Comparison of ENCODE assay signal across 32 cellular contexts in genomic region chr4:144178414-144178813, GRCh38. TPM values are rescaled to one million over a fixed set of nuclear protein-coding genes. Genes with fewer than 3 reads are reported as not detected.
DNase-seq lines count a peak whose midpoint lies in the region; ATAC-seq, FAIRE-seq and TF ChIP-seq lines count a peak whose summit lies in the region.
"Had no signal": no experiment of that assay in that cellular context is flagged by ENCODE, and none has a peak within 500 bp of the region (broad histone marks: within the 10 kb centered on the region; RNA-seq: fewer than 3 reads in every experiment).

No MANE protein-coding gene starts in this region.

- H3F3A ChIP-seq in neural progenitor cell (ENCODE audit: low read depth), result no peaks in the 10 kb centered on the region

- H2AK5ac ChIP-seq in H9 (ENCODE audit: insufficient read length, low read length), result no peak overlapping the region

- no peak overlapping the region for H3K56ac ChIP-seq in H9 (ENCODE audit: insufficient read length, low read depth, low read length)

- no peak for TF ChIP-seq CTCF in H9 (conservative IDR thresholded peaks at IDR 0.05)
- TF ChIP-seq CTCF in astrocyte (IDR thresholded peaks at IDR 0.05; ENCODE audit: insufficient read depth, low read depth, low read length), result no peak
- TF ChIP-seq CTCF in neural progenitor cell (IDR thresholded peaks at IDR 0.05), result no peak
- no peak for TF ChIP-seq CTCF in suprapubic skin (IDR thresholded peaks at IDR 0.05)

- no CpG with 5 or more reads among the region's 2 CpGs for WGBS in H9 (ENCODE audit: extremely low coverage, insufficient read length, low lambda C conversion rate)
- WGBS in suprapubic skin, result 60% methylated on average over 2 of the region's 2 CpGs

- no peak overlapping the region for H2BK20ac ChIP-seq in H9 (ENCODE audit: low read depth, low read length, poor library complexity, severe bottlenecking)

- no peak for TF ChIP-seq EP300 in suprapubic skin (IDR thresholded peaks at IDR 0.05)

- no peak for ATAC-seq in natural killer cell treated with Interleukin-12 subunit alpha and Interleukin-12 subunit beta and Interleukin-15 and Interleukin-18, amount 100 ng/mL, for 72 hours
- ATAC-seq: heart left ventricle; left cardiac atrium; naive thymus-derived CD4-positive, alpha-beta T cell had no signal

- H2BK15ac ChIP-seq in H9 (ENCODE audit: low read depth, low read length), result no peak overlapping the region

- no peaks in the 10 kb centered on the region for H3K27me3 ChIP-seq in H9 (ENCODE audit: insufficient read depth, low read length)
- no peaks in the 10 kb centered on the region for H3K27me3 ChIP-seq in astrocyte (ENCODE audit: insufficient read depth, low read length)
- H3K27me3 ChIP-seq in neural progenitor cell, result no peaks in the 10 kb centered on the region
- no peaks in the 10 kb centered on the region for H3K27me3 ChIP-seq in suprapubic skin
- H3K27me3 ChIP-seq: heart left ventricle, MG63 had no signal

- H3K79me2 ChIP-seq in H9 (ENCODE audit: insufficient read depth, low read length), result no peaks in the 10 kb centered on the region
- no peaks in the 10 kb centered on the region for H3K79me2 ChIP-seq in astrocyte (ENCODE audit: insufficient read depth, low read length)
- no peaks in the 10 kb centered on the region for H3K79me2 ChIP-seq in neural progenitor cell (ENCODE audit: low read depth)

- H3K9me3 ChIP-seq in H9 (ENCODE audit: control insufficient read depth, low read depth, low read length) (no peaks in the 10 kb centered on the region), astrocyte (ENCODE audit: insufficient read depth, low read depth, low read length) (no peaks in the 10 kb centered on the region), neural progenitor cell (ENCODE audit: low read depth) (no peaks in the 10 kb centered on the region), suprapubic skin (no peaks in the 10 kb centered on the region)
- H3K9me3 ChIP-seq: HAP-1, heart left ventricle, MG63 had no signal

- H3K36me3 Mint-ChIP-seq in H9 (ENCODE audit: insufficient read depth in 1 of 3, low read depth in 3 of 3) (no peaks in the 10 kb centered on the region), astrocyte (ENCODE audit: low read depth, unreplicated experiment) (no peaks in the 10 kb centered on the region), neural progenitor cell (no peaks in the 10 kb centered on the region)
- no peaks in the 10 kb centered on the region for H3K36me3 Mint-ChIP-seq in natural killer cell treated with Interleukin-12 subunit alpha and Interleukin-12 subunit beta and Interleukin-15 and Interleukin-18, amount 100 ng/mL, for 72 hours
- H3K36me3 Mint-ChIP-seq: activated naive CD8-positive, alpha-beta T cell; memory B cell; naive thymus-derived CD4-positive, alpha-beta T cell had no signal

- no peaks in the 10 kb centered on the region for H3K23me2 ChIP-seq in H9 (ENCODE audit: insufficient read length, low read depth, low read length, poor library complexity, severe bottlenecking)

- H3K4me2 ChIP-seq in H9 (ENCODE audit: insufficient read depth, insufficient read length, low read length), result no peak overlapping the region
- peak overlapping the region; percentile 3 for H3K4me2 ChIP-seq in astrocyte (ENCODE audit: low read length)
- no peak overlapping the region for H3K4me2 ChIP-seq in neural progenitor cell

- H3K9ac ChIP-seq in H9 (ENCODE audit: extremely low read depth, insufficient read length, low read length), result no peak overlapping the region
- no peak overlapping the region for H3K9ac ChIP-seq in astrocyte (ENCODE audit: low read length)
- no peak overlapping the region for H3K9ac ChIP-seq in neural progenitor cell

- H3K4me1 Mint-ChIP-seq in H9 (peaks cover 13% of the 10 kb centered on the region in 2 experiments), astrocyte (ENCODE audit: low read depth, unreplicated experiment) (peaks cover 31% of the 10 kb centered on the region), neural progenitor cell (peaks cover 9% of the 10 kb centered on the region)
- peaks cover 4 to 6% of the 10 kb centered on the region in 2 donors for H3K4me1 Mint-ChIP-seq in natural killer cell treated with Interleukin-12 subunit alpha and Interleukin-12 subunit beta and Interleukin-15 and Interleukin-18, amount 100 ng/mL, for 72 hours (ENCODE audit: low read depth in 2 of 2)

- no peak for FAIRE-seq in astrocyte (lab: Jason Lieb, UNC)
- FAIRE-seq: colon, HTR-8/SVneo, small intestine had no signal

- H2AFZ ChIP-seq in H9 (ENCODE audit: low read length), result no peak overlapping the region
- H2AFZ ChIP-seq in astrocyte (ENCODE audit: low read depth, low read length), result no peak overlapping the region
- H2AFZ ChIP-seq in neural progenitor cell (replicated peaks), result peak overlapping the region; percentile 2

- no peak overlapping the region for H3K18ac ChIP-seq in H9 (ENCODE audit: insufficient read length, low read depth, low read length)

- H3K36me3 ChIP-seq in astrocyte (ENCODE audit: insufficient read depth, low read length) (no peaks in the 10 kb centered on the region), neural progenitor cell (no peaks in the 10 kb centered on the region), suprapubic skin (no peaks in the 10 kb centered on the region)
- H3K36me3 ChIP-seq: HAP-1, heart left ventricle, MG63 had no signal

- no peak overlapping the region for H3K4ac ChIP-seq in H9 (ENCODE audit: low read depth, low read length)

- no peak overlapping the region for H3K23ac ChIP-seq in H9 (ENCODE audit: insufficient read length, low read depth, low read length)

- H4K91ac ChIP-seq in H9 (ENCODE audit: insufficient read length, low read depth, low read length), result no peak overlapping the region

- H4K20me1 ChIP-seq in H9 (ENCODE audit: control insufficient read depth, insufficient read depth, insufficient read length) (no peaks in the 10 kb centered on the region), astrocyte (ENCODE audit: insufficient read depth, low read length) (no peaks in the 10 kb centered on the region), neural progenitor cell (ENCODE audit: low read depth) (no peaks in the 10 kb centered on the region)

- DNase-seq in H9, result no peak
- DNase-seq in astrocyte (ENCODE audit: low read depth), result peak; percentile 38
- peak; percentile 21 for DNase-seq in glomerular visceral epithelial cell (ENCODE audit: extremely low spot score)
- DNase-seq in neural progenitor cell (ENCODE audit: low spot score), result no peak
- no peak for DNase-seq in suprapubic skin (ENCODE audit: low spot score in 2 of 2)
- DNase-seq in natural killer cell treated with Interleukin-12 subunit alpha and Interleukin-12 subunit beta and Interleukin-15 and Interleukin-18, amount 100 ng/mL, for 72 hours (ENCODE audit: low spot score), result no peak
- no peak for DNase-seq in HUDEP-2 (lab: John Stamatoyannopoulos, UW; ENCODE audit: unreplicated experiment in 76 of 76)
- DNase-seq: activated effector memory CD4-positive, alpha-beta T cell treated with Interleukin-2 at 50 U/mL for 16 hours; activated T-cell treated with anti-CD3 and anti-CD28 coated beads for 4 hours; DMS53; effector memory CD4-positive, alpha-beta T cell; erythroblast; foreskin fibroblast; GDM1; heart left ventricle; KG1; left cardiac atrium; MG63; naive thymus-derived CD4-positive, alpha-beta T cell; NCI-H1417; NCI-H446 treated with DMSO at 0.1 percent for 48 hours; NCI-H82; RPMI8226; small intestine had no signal

- no peak overlapping the region for H2BK12ac ChIP-seq in H9 (ENCODE audit: insufficient read length, low read depth, low read length)

- no peak overlapping the region for H3K14ac ChIP-seq in H9 (ENCODE audit: insufficient read depth, low read length)

- H3K4me3 ChIP-seq in astrocyte (ENCODE audit: insufficient read depth, low read depth, low read length) (no peak overlapping the region), neural progenitor cell (no peak overlapping the region), suprapubic skin (no peak overlapping the region)
- H3K4me3 ChIP-seq: HAP-1, heart left ventricle, MG63 had no signal

- H3K27me3 Mint-ChIP-seq in H9 (ENCODE audit: low read depth) (no peaks in the 10 kb centered on the region), astrocyte (ENCODE audit: low read depth, unreplicated experiment) (no peaks in the 10 kb centered on the region), neural progenitor cell (ENCODE audit: insufficient read depth, low read depth) (no peaks in the 10 kb centered on the region)
- peaks cover 0 to under 1% of the 10 kb centered on the region in 2 donors for H3K27me3 Mint-ChIP-seq in natural killer cell treated with Interleukin-12 subunit alpha and Interleukin-12 subunit beta and Interleukin-15 and Interleukin-18, amount 100 ng/mL, for 72 hours
- H3K27me3 Mint-ChIP-seq: activated naive CD8-positive, alpha-beta T cell had no signal

- H2BK120ac ChIP-seq in H9 (ENCODE audit: low read depth, low read length, poor library complexity, severe bottlenecking), result no peak overlapping the region

- H3K27ac ChIP-seq in H9 (ENCODE audit: insufficient read length, low read depth, low read length) (no peak overlapping the region), astrocyte (ENCODE audit: low read depth, low read length) (no peak overlapping the region), neural progenitor cell (no peak overlapping the region), suprapubic skin (no peak overlapping the region)
- H3K27ac ChIP-seq: heart left ventricle had no signal

- H4K5ac ChIP-seq in H9 (ENCODE audit: insufficient read length, low read depth, low read length), result no peak overlapping the region

- H3T11ph ChIP-seq in H9 (ENCODE audit: low read length), result no peak overlapping the region

- H3K9me3 Mint-ChIP-seq in H9 (no peaks in the 10 kb centered on the region), astrocyte (ENCODE audit: unreplicated experiment) (no peaks in the 10 kb centered on the region), neural progenitor cell (no peaks in the 10 kb centered on the region)
- H3K9me3 Mint-ChIP-seq in natural killer cell treated with Interleukin-12 subunit alpha and Interleukin-12 subunit beta and Interleukin-15 and Interleukin-18, amount 100 ng/mL, for 72 hours, result no peaks in the 10 kb centered on the region
- H3K9me3 Mint-ChIP-seq: memory B cell; naive thymus-derived CD4-positive, alpha-beta T cell; stimulated activated naive CD8-positive, alpha-beta T cell treated with anti-CD3 and anti-CD28 coated beads, Interleukin-15, Interleukin-2, amounts not matched to agents 100 ng/mL and 50 ng/mL, for 24 hours had no signal

- H4K8ac ChIP-seq in H9 (replicated peaks; ENCODE audit: insufficient read length, low read depth, low read length), result no peak overlapping the region

- peaks cover 4% of the 10 kb centered on the region; the same call in 1 of the 2 replicates for H3K4me1 ChIP-seq in H9 (ENCODE audit: insufficient read depth, low read length)
- H3K4me1 ChIP-seq in astrocyte (ENCODE audit: insufficient read depth, low read length), result peaks cover 4% of the 10 kb centered on the region
- peaks cover 2% of the 10 kb centered on the region for H3K4me1 ChIP-seq in neural progenitor cell
- no peaks in the 10 kb centered on the region for H3K4me1 ChIP-seq in suprapubic skin
- H3K4me1 ChIP-seq: HAP-1 had no signal

- H3K27ac Mint-ChIP-seq in H9 (peak overlapping the region in 2 of 3 experiments; percentile 18 to 44; a peak in 1 of 7 replicates), astrocyte (ENCODE audit: unreplicated experiment) (peak overlapping the region; percentile 70), neural progenitor cell (no peak overlapping the region)
- H3K27ac Mint-ChIP-seq in natural killer cell treated with Interleukin-12 subunit alpha and Interleukin-12 subunit beta and Interleukin-15 and Interleukin-18, amount 100 ng/mL, for 72 hours, result no peak overlapping the region
- H3K27ac Mint-ChIP-seq: activated naive CD8-positive, alpha-beta T cell; memory B cell; stimulated activated naive CD8-positive, alpha-beta T cell treated with anti-CD3 and anti-CD28 coated beads, Interleukin-15, Interleukin-2, amounts not matched to agents 100 ng/mL and 50 ng/mL, for 24 hours had no signal

- H3K79me1 ChIP-seq in H9 (ENCODE audit: insufficient read depth, low read depth, low read length, poor library complexity, severe bottlenecking), result peaks cover 2% of the 10 kb centered on the region

- no peak overlapping the region for H2BK5ac ChIP-seq in H9 (ENCODE audit: insufficient read length, low read length)

- H3K4me3 Mint-ChIP-seq in H9, result no peak overlapping the region
- no peak overlapping the region for H3K4me3 Mint-ChIP-seq in astrocyte (ENCODE audit: unreplicated experiment)
- no peak overlapping the region for H3K4me3 Mint-ChIP-seq in neural progenitor cell
- H3K4me3 Mint-ChIP-seq in natural killer cell treated with Interleukin-12 subunit alpha and Interleukin-12 subunit beta and Interleukin-15 and Interleukin-18, amount 100 ng/mL, for 72 hours, result no peak overlapping the region
- H3K4me3 Mint-ChIP-seq: activated naive CD8-positive, alpha-beta T cell; memory B cell; naive thymus-derived CD4-positive, alpha-beta T cell; stimulated activated naive CD8-positive, alpha-beta T cell treated with anti-CD3 and anti-CD28 coated beads, Interleukin-15, Interleukin-2, amounts not matched to agents 100 ng/mL and 50 ng/mL, for 24 hours had no signal

- no peak for TF ChIP-seq POLR2A in suprapubic skin (IDR thresholded peaks at IDR 0.05)

RNA-seq across cellular contexts. Expression of gene GYPA, which starts 37.9 kb away (rescaled TPM):
- total RNA-seq in H9 (2021) (not detected in 2 replicates), astrocyte (not detected in 2 replicates), neural progenitor cell (ENCODE audit: low replicate concordance) (not detected in 2 replicates), suprapubic skin (not detected)
- total RNA-seq in natural killer cell treated with Interleukin-12 subunit alpha and Interleukin-12 subunit beta and Interleukin-15 and Interleukin-18, amount 100 ng/mL, for 72 hours, result not detected
- total RNA-seq: heart left ventricle; left cardiac atrium; naive thymus-derived CD4-positive, alpha-beta T cell; osteocyte; renal cortical epithelial cell had no signal

Comparison
In these comparisons a context has a peak if more than half of its experiments do, and no peak if none do; other contexts are left out.
1. DNase-seq: peak in astrocyte (single experiment) and glomerular visceral epithelial cell (single experiment); none in H9 (single experiment), neural progenitor cell (single experiment), suprapubic skin (0 of 2), natural killer cell treated with Interleukin-12 subunit alpha and Interleukin-12 subunit beta and Interleukin-15 and Interleukin-18, amount 100 ng/mL, for 72 hours (single experiment) and HUDEP-2 (0 of 76).
2. H3K27ac Mint-ChIP-seq: peak in H9 (2 of 3) and astrocyte (single experiment); none in neural progenitor cell (single experiment) and natural killer cell treated with Interleukin-12 subunit alpha and Interleukin-12 subunit beta and Interleukin-15 and Interleukin-18, amount 100 ng/mL, for 72 hours (0 of 2).